In genomic region chr2:34656632-34657031, GRCh38 we compare ENCODE assay signal across 1 cellular context.
TF ChIP-seq lines count a peak whose summit lies in the region.

No MANE protein-coding gene starts in this region.

TF ChIP-seq in GM12878, 131 proteins besides CTCF, POLR2A, EP300 and RAD21 (continued from another document):
- TF ChIP-seq CEBPZ (IDR thresholded peaks at IDR 0.05; ENCODE audit: low read depth, low read length) (no peak), MAX (IDR thresholded peaks at IDR 0.05; ENCODE audit: low read depth, low read length) (no peak), FOXK2 (IDR thresholded peaks at IDR 0.05) (no peak), ZNF622 (IDR thresholded peaks at IDR 0.05) (no peak), SRF (IDR thresholded peaks at IDR 0.05; ENCODE audit: low read depth in 2 of 2, low read length in 2 of 2) (no peak), GATAD2B (conservative IDR thresholded peaks at IDR 0.05; ENCODE audit: low read depth) (no peak), IRF4 (IDR thresholded peaks at IDR 0.05; ENCODE audit: low read depth, low read length) (no peak), SP1 (IDR thresholded peaks at IDR 0.05; ENCODE audit: low read depth, low read length) (no peak), ATF7 (IDR thresholded peaks at IDR 0.05; ENCODE audit: low read depth) (no peak), DPF2 (IDR thresholded peaks at IDR 0.05) (peak; percentile 41; the same call in 1 of the 2 replicates), MYB (IDR thresholded peaks at IDR 0.05; ENCODE audit: borderline replicate concordance, low read depth, low read length) (no peak), WRNIP1 (IDR thresholded peaks at IDR 0.05; ENCODE audit: borderline replicate concordance, low read depth, low read length) (no peak; the same call in 1 of the 2 replicates), STAT3 (IDR thresholded peaks at IDR 0.05; ENCODE audit: low read depth, low read length) (no peak), E2F4 (IDR thresholded peaks at IDR 0.05; ENCODE audit: low read depth, low read length) (no peak), RELB (IDR thresholded peaks at IDR 0.05; ENCODE audit: low read depth) (no peak), YY1 (IDR thresholded peaks at IDR 0.05; ENCODE audit: low read depth, low read length) (no peak), NBN (IDR thresholded peaks at IDR 0.05) (no peak), RBBP5 (conservative IDR thresholded peaks at IDR 0.05) (no peak), SMC3 (IDR thresholded peaks at IDR 0.05; ENCODE audit: borderline replicate concordance, low read length) (no peak), EZH2 (IDR thresholded peaks at IDR 0.05; ENCODE audit: borderline replicate concordance, control insufficient read depth, low read depth, low read length) (no peak), SMAD1 (IDR thresholded peaks at IDR 0.05; ENCODE audit: low read depth, partially characterized antibody) (no peak), ASH2L (IDR thresholded peaks at IDR 0.05; ENCODE audit: borderline replicate concordance, low read depth) (no peak), ZNF207 (IDR thresholded peaks at IDR 0.05; ENCODE audit: borderline replicate concordance) (no peak), HCFC1 (IDR thresholded peaks at IDR 0.05; ENCODE audit: low read length) (no peak), PKNOX1 (IDR thresholded peaks at IDR 0.05) (peak; percentile 70), NR2C1 (IDR thresholded peaks at IDR 0.05) (no peak), IKZF1 (conservative IDR thresholded peaks at IDR 0.05) (peak; percentile 40; the same call in 1 of the 2 replicates), PAX5 (IDR thresholded peaks at IDR 0.05; ENCODE audit: borderline replicate concordance, low read depth, low read length) (no peak), SPI1 (IDR thresholded peaks at IDR 0.05; ENCODE audit: borderline replicate concordance, insufficient read depth, low read depth, low read length) (peak; percentile 72; the same call in 1 of the 2 replicates), IKZF2 (IDR thresholded peaks at IDR 0.05) (0 out of 4 replicates have a peak, but pooled peaks of 1 of the 2 experiments have one; percentile 33), HDGF (IDR thresholded peaks at IDR 0.05) (no peak), BACH1 (IDR thresholded peaks at IDR 0.05; ENCODE audit: borderline replicate concordance) (no peak), BMI1 (IDR thresholded peaks at IDR 0.05; ENCODE audit: borderline replicate concordance) (no peak), CHD2 (IDR thresholded peaks at IDR 0.05; ENCODE audit: borderline replicate concordance, low read depth, low read length) (no peak), CREM (IDR thresholded peaks at IDR 0.05; ENCODE audit: low read depth) (no peak), ZNF24 (IDR thresholded peaks at IDR 0.05) (0 out of 2 replicates have a peak, but pooled peaks have one; percentile 18), TCF12 (IDR thresholded peaks at IDR 0.05; ENCODE audit: low read depth, low read length) (no peak)
- TF ChIP-seq, protein P1, sequence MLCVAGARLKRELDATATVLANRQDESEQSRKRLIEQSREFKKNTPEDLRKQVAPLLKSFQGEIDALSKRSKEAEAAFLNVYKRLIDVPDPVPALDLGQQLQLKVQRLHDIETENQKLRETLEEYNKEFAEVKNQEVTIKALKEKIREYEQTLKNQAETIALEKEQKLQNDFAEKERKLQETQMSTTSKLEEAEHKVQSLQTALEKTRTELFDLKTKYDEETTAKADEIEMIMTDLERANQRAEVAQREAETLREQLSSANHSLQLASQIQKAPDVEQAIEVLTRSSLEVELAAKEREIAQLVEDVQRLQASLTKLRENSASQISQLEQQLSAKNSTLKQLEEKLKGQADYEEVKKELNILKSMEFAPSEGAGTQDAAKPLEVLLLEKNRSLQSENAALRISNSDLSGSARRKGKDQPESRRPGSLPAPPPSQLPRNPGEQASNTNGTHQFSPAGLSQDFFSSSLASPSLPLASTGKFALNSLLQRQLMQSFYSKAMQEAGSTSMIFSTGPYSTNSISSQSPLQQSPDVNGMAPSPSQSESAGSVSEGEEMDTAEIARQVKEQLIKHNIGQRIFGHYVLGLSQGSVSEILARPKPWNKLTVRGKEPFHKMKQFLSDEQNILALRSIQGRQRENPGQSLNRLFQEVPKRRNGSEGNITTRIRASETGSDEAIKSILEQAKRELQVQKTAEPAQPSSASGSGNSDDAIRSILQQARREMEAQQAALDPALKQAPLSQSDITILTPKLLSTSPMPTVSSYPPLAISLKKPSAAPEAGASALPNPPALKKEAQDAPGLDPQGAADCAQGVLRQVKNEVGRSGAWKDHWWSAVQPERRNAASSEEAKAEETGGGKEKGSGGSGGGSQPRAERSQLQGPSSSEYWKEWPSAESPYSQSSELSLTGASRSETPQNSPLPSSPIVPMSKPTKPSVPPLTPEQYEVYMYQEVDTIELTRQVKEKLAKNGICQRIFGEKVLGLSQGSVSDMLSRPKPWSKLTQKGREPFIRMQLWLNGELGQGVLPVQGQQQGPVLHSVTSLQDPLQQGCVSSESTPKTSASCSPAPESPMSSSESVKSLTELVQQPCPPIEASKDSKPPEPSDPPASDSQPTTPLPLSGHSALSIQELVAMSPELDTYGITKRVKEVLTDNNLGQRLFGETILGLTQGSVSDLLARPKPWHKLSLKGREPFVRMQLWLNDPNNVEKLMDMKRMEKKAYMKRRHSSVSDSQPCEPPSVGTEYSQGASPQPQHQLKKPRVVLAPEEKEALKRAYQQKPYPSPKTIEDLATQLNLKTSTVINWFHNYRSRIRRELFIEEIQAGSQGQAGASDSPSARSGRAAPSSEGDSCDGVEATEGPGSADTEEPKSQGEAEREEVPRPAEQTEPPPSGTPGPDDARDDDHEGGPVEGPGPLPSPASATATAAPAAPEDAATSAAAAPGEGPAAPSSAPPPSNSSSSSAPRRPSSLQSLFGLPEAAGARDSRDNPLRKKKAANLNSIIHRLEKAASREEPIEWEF (IDR thresholded peaks at IDR 0.05; ENCODE audit: insufficient replicate concordance, low read depth, low read length), result no peak
